ENCODE assay signal across 1 cellular context in the genomic region with DNA sequence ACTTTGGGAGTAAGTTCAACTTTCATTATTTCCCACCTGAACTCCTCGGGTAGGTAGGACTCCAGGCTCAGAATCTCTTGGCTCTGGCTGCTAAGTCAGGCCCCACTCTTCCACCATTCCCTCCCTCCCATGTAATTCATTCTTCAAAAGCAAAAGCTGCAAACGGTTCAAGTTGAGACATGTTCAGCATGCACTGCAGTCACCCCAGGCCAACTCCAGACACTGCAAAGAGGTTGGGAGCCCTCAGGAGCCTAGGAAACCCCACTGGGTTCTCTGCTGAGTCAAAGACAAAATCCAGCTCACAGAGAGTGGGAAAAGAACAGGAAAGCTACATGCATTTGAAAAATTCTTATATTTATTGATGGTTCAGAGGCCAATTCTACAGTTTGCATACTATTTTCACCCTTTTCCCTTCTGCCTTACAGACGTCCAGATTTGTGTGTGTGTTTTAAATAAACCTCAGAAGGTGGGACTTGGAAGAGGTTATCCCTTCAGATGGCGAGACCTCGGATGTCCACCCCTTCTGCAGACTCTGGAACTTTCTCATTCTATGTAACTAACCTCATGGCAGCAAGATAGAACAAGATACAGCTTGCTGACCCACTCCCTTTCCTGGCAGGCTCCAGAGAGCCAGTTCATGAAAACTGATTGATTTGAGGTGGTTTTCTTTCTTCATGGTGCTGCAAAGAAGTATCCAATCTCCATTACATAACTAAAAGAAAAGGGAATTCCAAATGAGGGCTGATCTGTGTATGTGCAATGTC.
A peak's percentile ranks its signal among the peaks of the same experiment; 100 is the strongest.
TF ChIP-seq lines count a peak whose summit lies in the region.

No MANE protein-coding gene starts in this region.

TF ChIP-seq in HEK293, 187 proteins besides CTCF, POLR2A, EP300 and RAD21 (continued from another document):
- TF ChIP-seq, protein P1, sequence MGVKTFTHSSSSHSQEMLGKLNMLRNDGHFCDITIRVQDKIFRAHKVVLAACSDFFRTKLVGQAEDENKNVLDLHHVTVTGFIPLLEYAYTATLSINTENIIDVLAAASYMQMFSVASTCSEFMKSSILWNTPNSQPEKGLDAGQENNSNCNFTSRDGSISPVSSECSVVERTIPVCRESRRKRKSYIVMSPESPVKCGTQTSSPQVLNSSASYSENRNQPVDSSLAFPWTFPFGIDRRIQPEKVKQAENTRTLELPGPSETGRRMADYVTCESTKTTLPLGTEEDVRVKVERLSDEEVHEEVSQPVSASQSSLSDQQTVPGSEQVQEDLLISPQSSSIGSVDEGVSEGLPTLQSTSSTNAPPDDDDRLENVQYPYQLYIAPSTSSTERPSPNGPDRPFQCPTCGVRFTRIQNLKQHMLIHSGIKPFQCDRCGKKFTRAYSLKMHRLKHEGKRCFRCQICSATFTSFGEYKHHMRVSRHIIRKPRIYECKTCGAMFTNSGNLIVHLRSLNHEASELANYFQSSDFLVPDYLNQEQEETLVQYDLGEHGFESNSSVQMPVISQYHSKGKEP (tag by site-specific recombination; IDR thresholded peaks at IDR 0.05), result peak; percentile 72
- TF ChIP-seq YY1 (tag by site-specific recombination; IDR thresholded peaks at IDR 0.05) (no peak), ZNF664 (tag by site-specific recombination; IDR thresholded peaks at IDR 0.05) (no peak), MYNN (tag by site-specific recombination; IDR thresholded peaks at IDR 0.05; ENCODE audit: borderline replicate concordance) (no peak), ZNF423 (tag by site-specific recombination; IDR thresholded peaks at IDR 0.05) (no peak)
- TF ChIP-seq, protein P2, sequence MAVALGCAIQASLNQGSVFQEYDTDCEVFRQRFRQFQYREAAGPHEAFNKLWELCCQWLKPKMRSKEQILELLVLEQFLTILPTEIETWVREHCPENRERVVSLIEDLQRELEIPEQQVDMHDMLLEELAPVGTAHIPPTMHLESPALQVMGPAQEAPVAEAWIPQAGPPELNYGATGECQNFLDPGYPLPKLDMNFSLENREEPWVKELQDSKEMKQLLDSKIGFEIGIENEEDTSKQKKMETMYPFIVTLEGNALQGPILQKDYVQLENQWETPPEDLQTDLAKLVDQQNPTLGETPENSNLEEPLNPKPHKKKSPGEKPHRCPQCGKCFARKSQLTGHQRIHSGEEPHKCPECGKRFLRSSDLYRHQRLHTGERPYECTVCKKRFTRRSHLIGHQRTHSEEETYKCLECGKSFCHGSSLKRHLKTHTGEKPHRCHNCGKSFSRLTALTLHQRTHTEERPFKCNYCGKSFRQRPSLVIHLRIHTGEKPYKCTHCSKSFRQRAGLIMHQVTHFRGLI (tag by site-specific recombination; IDR thresholded peaks at IDR 0.05), result peak; percentile 54; the same call in 1 of the 2 replicates
